ENCODE assay signal across 8 cellular contexts in the genomic region with DNA sequence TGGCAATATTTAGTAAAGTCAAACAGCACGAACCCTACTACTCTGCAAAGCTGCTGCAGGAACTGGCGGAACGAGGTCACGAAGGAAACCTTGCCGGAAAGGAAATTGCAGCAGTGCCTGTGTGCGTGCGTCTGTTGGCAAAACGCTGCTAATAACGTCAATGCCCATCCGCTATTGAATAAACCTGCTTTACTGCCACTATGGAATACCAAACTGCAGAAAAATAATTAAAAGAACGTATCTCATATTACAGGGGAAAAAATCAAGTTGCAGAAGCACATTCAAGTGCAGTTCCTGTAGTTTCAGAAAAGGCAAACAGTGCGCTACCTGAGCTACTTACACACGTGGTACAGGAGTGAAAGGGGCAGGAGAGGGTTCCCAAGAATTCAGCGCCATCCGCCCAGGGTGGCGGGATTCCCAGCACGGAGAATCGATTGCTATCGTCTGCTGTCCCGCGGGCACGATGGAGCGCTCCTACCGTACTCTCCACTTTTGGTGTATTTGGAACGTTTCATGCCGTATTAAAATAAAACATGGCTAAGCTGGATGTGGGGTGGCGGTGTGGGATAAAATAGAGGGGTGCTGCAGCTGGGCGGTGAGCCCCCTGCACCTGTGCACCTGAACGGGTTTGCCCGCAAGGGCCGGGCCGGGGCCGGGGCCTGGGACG.
DNase-seq lines count a peak whose midpoint lies in the region; ATAC-seq and TF ChIP-seq lines count a peak whose summit lies in the region.

No MANE protein-coding gene starts in this region.

- no peak for ATAC-seq in GM18861 (IDR thresholded peaks at IDR 0.05; ENCODE audit: unreplicated experiment)

- no peaks in the 10 kb centered on the region for H3K27me3 ChIP-seq in mucosa of rectum (ENCODE audit: control insufficient read depth in 2 of 2, insufficient read depth in 2 of 2, low read length in 2 of 2)
- no peaks in the 10 kb centered on the region for H3K27me3 ChIP-seq in stomach smooth muscle (ENCODE audit: control insufficient read depth in 1 of 2, insufficient read depth in 2 of 2, low read length in 2 of 2)

- H3K4me1 ChIP-seq in mucosa of rectum (ENCODE audit: control insufficient read depth in 2 of 2, insufficient read depth in 2 of 2, low read length in 2 of 2): peaks cover 19 to 29% of the 10 kb centered on the region in 2 donors
- H3K4me1 ChIP-seq in stomach smooth muscle (ENCODE audit: control insufficient read depth, insufficient read depth, low read length): peaks cover 35% of the 10 kb centered on the region

- no peak for TF ChIP-seq CTCF in epithelial cell of esophagus (IDR thresholded peaks at IDR 0.05; ENCODE audit: insufficient read depth, low read depth, low read length, missing control alignments)

- peaks cover 25 to 26% of the 10 kb centered on the region in 2 donors for H3K36me3 ChIP-seq in mucosa of rectum (ENCODE audit: control insufficient read depth in 2 of 2, insufficient read depth in 2 of 2, low read length in 2 of 2)
- peaks cover 6 to 14% of the 10 kb centered on the region in 2 donors for H3K36me3 ChIP-seq in stomach smooth muscle (ENCODE audit: control insufficient read depth in 2 of 2, insufficient read depth in 2 of 2, low read length in 2 of 2)

- peak overlapping the region; percentile 79 to 87 for H3K9ac ChIP-seq in mucosa of rectum (ENCODE audit: low read depth in 1 of 2, low read length in 2 of 2)
- H3K9ac ChIP-seq in stomach smooth muscle (ENCODE audit: low read length in 2 of 2): peak overlapping the region; percentile 65 to 71

- H3K4me3 ChIP-seq in epithelial cell of esophagus (ENCODE audit: low read length): peak overlapping the region; percentile 87
- H3K4me3 ChIP-seq in mucosa of rectum (ENCODE audit: low read length in 2 of 2): peak overlapping the region; percentile 79 to 97
- peak overlapping the region; percentile 95 for H3K4me3 ChIP-seq in stomach smooth muscle (ENCODE audit: low read length in 2 of 2)

- H3K9me3 ChIP-seq in mucosa of rectum (ENCODE audit: control insufficient read depth in 2 of 2, low read length in 2 of 2): no peaks in the 10 kb centered on the region
- no peaks in the 10 kb centered on the region for H3K9me3 ChIP-seq in stomach smooth muscle (ENCODE audit: control insufficient read depth in 2 of 2, low read length in 2 of 2)

- peak; percentile 60 for DNase-seq in NCI-H2196 (lab: John Stamatoyannopoulos, UW; ENCODE audit: unreplicated experiment)
- DNase-seq in NCI-H2196 treated with DMSO at 0.1 percent for 48 hours (lab: John Stamatoyannopoulos, UW; ENCODE audit: unreplicated experiment): no peak
- DNase-seq in NCI-H510A treated with DMSO at 0.1 percent for 48 hours (lab: John Stamatoyannopoulos, UW): peak; percentile 67
- DNase-seq in activated CD8-positive, alpha-beta memory T cell treated with anti-CD3 and anti-CD28 coated beads, Interleukin-2, amount 50 U/mL, for 4 hours: peak; percentile 46
- peak; percentile 32 for DNase-seq in epithelial cell of esophagus (ENCODE audit: low read depth)

- peak overlapping the region; percentile 76 to 89 for H3K27ac ChIP-seq in mucosa of rectum (ENCODE audit: low read depth in 2 of 2, low read length in 2 of 2)
- H3K27ac ChIP-seq in stomach smooth muscle (ENCODE audit: low read length): peak overlapping the region; percentile 60
